Comparison of ENCODE assay signal across 16 cellular contexts in the genomic region with DNA sequence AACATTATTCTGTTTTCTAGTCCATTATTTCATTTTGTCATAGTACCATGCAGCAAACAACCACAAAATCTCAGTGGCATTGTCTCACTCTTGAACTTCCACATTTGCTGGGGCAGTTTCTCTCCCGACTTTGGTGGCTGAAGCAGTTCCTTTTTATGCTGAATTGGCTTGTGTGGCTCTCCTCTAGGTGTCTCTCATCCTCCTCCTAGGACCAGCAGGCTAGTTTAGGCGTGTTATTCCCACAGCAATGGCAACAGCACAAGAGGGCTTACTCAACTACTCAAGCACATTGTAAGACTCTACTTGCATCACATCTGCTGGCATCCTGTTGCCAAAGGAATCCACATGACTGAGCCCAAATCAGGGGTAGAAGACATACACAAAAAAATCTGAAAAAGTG.
DNase-seq lines count a peak whose midpoint lies in the region; ATAC-seq and TF ChIP-seq lines count a peak whose summit lies in the region.
"Had no signal": no experiment of that assay in that cellular context is flagged by ENCODE, and none has a peak within 500 bp of the region (broad histone marks: within the 10 kb centered on the region; RNA-seq: fewer than 3 reads in every experiment).

No MANE protein-coding gene starts in this region.

- H3K4me3 ChIP-seq in Caco-2 (ENCODE audit: low read depth, low read length) = no peak overlapping the region
- no peak overlapping the region for H3K4me3 ChIP-seq in PC-3 (ENCODE audit: low read length)
- no peak overlapping the region for H3K4me3 ChIP-seq in tibial artery

- H3K9ac ChIP-seq in PC-3 (ENCODE audit: low read length) = no peak overlapping the region

- no peaks in the 10 kb centered on the region for H3K9me2 ChIP-seq in PC-3 (replicated peaks; ENCODE audit: low read length)

- H3K9me3 ChIP-seq in Caco-2 = no peaks in the 10 kb centered on the region
- H3K9me3 ChIP-seq in PC-3 (ENCODE audit: low read length) = no peaks in the 10 kb centered on the region
- peaks cover 0 to 7% (median 0%) of the 10 kb centered on the region in 3 donors for H3K9me3 ChIP-seq in tibial artery

- BruUV-seq in Caco-2 (replicated peaks; lab: Mats Ljungman, UMichigan) = no TSS peak
- no TSS peak for BruUV-seq in PC-3 (replicated peaks; lab: Mats Ljungman, UMichigan)

- TF ChIP-seq CTCF in Caco-2 (IDR thresholded peaks at IDR 0.05; ENCODE audit: insufficient read depth in 1 of 2, low read depth in 1 of 2, low read length in 1 of 2, severe bottlenecking in 1 of 2, unreplicated experiment in 1 of 2) (peak in 1 of 2 experiments; percentile 11), PC-3 (conservative IDR thresholded peaks at IDR 0.05; ENCODE audit: low read depth, low read length) (peak; percentile 43), tibial artery (IDR thresholded peaks at IDR 0.05) (no peak)

- intact Hi-C loops in Caco-2 (cut with micrococcal nuclease; ENCODE audit: unreplicated experiment) (loop anchor here (1.0 kb wide), 1 partner anchor 42 kb away; no protein-coding TSS in a partner anchor), PC-3 (cut with micrococcal nuclease) (no loop called here), tibial artery (cut with DNase I; ENCODE audit: low total_unique reads) (no loop called here)

- DNase-seq in Caco-2 (peak; percentile 15 to 39), LoVo (ENCODE audit: low spot score) (peak; percentile 11), PC-3 (peak; percentile 52), HUDEP-2 (lab: John Stamatoyannopoulos, UW; ENCODE audit: unreplicated experiment in 76 of 76) (no peak), tibial artery (no peak), NCI-H1930 (lab: John Stamatoyannopoulos, UW) (no peak)
- DNase-seq: activated naive CD4-positive, alpha-beta T cell; glutamatergic neuron; left ventricle myocardium superior; NCI-H1694 treated with DMSO at 0.1 percent for 48 hours; T-helper 9 cell had no signal

- H3K27me3 ChIP-seq in Caco-2 (replicated peaks; ENCODE audit: control insufficient read depth, insufficient read depth, low read length) = no peaks in the 10 kb centered on the region
- H3K27me3 ChIP-seq in PC-3 (ENCODE audit: low read length) = no peaks in the 10 kb centered on the region
- no peaks in the 10 kb centered on the region for H3K27me3 ChIP-seq in tibial artery

- H3K79me2 ChIP-seq in PC-3 (ENCODE audit: low read length) = no peaks in the 10 kb centered on the region

- H3K4me2 ChIP-seq in PC-3 (ENCODE audit: low read length) = no peak overlapping the region

- no peaks in the 10 kb centered on the region for H3K9me3 Mint-ChIP-seq in Caco-2 (ENCODE audit: unreplicated experiment)

- no peaks in the 10 kb centered on the region for H4K20me1 ChIP-seq in PC-3 (ENCODE audit: low read length)

- H3K36me3 ChIP-seq in Caco-2 (ENCODE audit: control insufficient read depth, insufficient read depth, low read length) (no peaks in the 10 kb centered on the region), PC-3 (ENCODE audit: low read depth, low read length) (no peaks in the 10 kb centered on the region), tibial artery (no peaks in the 10 kb centered on the region)

- H3K4me1 ChIP-seq in Caco-2 (no peaks in the 10 kb centered on the region), PC-3 (ENCODE audit: insufficient read depth, low read length) (no peaks in the 10 kb centered on the region), tibial artery (no peaks in the 10 kb centered on the region)

- POLR2A ChIA-PET in Caco-2 (lab: Charles Lee) = no interaction called here
- POLR2A ChIA-PET in PC-3 (lab: Charles Lee; ENCODE audit: unreplicated experiment) = no interaction called here

- H3K36me3 Mint-ChIP-seq in Caco-2 (ENCODE audit: insufficient read depth, unreplicated experiment) = no peaks in the 10 kb centered on the region
- H3K36me3 Mint-ChIP-seq: brain had no signal

- H3K27ac Mint-ChIP-seq in Caco-2 (ENCODE audit: unreplicated experiment) = no peak overlapping the region
- H3K27ac Mint-ChIP-seq: brain, nephron had no signal

- H3F3A ChIP-seq in PC-3 (ENCODE audit: low read length, unreplicated experiment) = no peaks in the 10 kb centered on the region

- no peak overlapping the region for H3K4me3 Mint-ChIP-seq in Caco-2 (ENCODE audit: unreplicated experiment)
- H3K4me3 Mint-ChIP-seq: brain, nephron had no signal

- CTCF ChIA-PET in Caco-2 (lab: Charles Lee) = no interaction called here
- CTCF ChIA-PET in PC-3 (lab: Charles Lee) = no interaction called here

- H3K27ac ChIP-seq in PC-3 (ENCODE audit: low read length) (no peak overlapping the region), tibial artery (no peak overlapping the region)

- no peaks in the 10 kb centered on the region for H3K4me1 Mint-ChIP-seq in Caco-2 (ENCODE audit: low read depth, unreplicated experiment)
- H3K4me1 Mint-ChIP-seq: brain, nephron had no signal

- H2AFZ ChIP-seq in PC-3 (ENCODE audit: low read length) = no peak overlapping the region

- ATAC-seq in PC-3 (peak; percentile 60), esophagus mucosa (peak; percentile 70), GM21576 (IDR thresholded peaks at IDR 0.05; ENCODE audit: unreplicated experiment) (no peak)
- ATAC-seq: HCT116, left ventricle myocardium superior had no signal

- peaks cover 3% of the 10 kb centered on the region for H3K27me3 Mint-ChIP-seq in Caco-2 (ENCODE audit: insufficient read depth, unreplicated experiment)

Comparison
In these comparisons a context has a peak if more than half of its experiments do, and no peak if none do; other contexts are left out.
1. DNase-seq: peak in Caco-2 (2 of 2), LoVo (single experiment) and PC-3 (single experiment); none in HUDEP-2 (0 of 76), tibial artery (0 of 2) and NCI-H1930 (0 of 2).